In the genomic region with DNA sequence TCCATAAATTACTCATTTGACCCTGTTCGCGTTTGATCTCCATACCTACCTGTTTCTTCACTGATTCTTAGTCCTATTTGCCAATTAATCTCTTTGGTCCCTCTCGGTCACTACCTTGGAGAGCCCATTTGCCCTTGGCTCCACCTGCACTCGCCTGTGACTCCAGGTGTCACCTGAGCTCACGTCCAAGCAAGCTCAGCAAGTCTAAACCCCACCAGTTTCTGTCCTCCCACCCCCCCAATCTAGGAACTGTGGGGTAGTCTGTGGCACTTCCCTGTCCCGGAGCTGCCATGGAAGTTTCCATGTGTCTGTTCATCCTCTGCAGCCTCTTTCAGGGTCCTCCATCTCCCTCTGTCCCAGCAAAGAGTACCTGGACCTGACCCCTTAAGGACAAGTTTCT, we compare ENCODE assay signal across 26 cellular contexts.
"Had no signal": no experiment of that assay in that cellular context is flagged by ENCODE, and none has a peak within 500 bp of the region (broad histone marks: within the 10 kb centered on the region; RNA-seq: fewer than 3 reads in every experiment).

No MANE protein-coding gene starts in this region.

- H3K27ac Mint-ChIP-seq: activated CD4-positive, alpha-beta memory T cell treated with anti-CD3 and anti-CD28 coated beads for 36 hours; activated CD4-positive, alpha-beta T cell treated with anti-CD3 and anti-CD28 coated beads, Interleukin-2, amount 10 ng/mL, durations not matched to agents 7 days and 5 days; activated CD8-positive, alpha-beta memory T cell treated with anti-CD3 and anti-CD28 coated beads, Interleukin-2, amount 10 ng/mL, durations not matched to agents 7 days and 5 days; activated naive CD8-positive, alpha-beta T cell treated with anti-CD3 and anti-CD28 coated beads for 36 hours; activated T-cell treated with anti-CD3 and anti-CD28 coated beads, Interleukin-2, amount 50 U/mL, for 72 hours; activated T-helper 17 cell treated with anti-CD3 and anti-CD28 coated beads, Interleukin-2, amount 50 U/mL, for 72 hours had no signal

- H3K36me3 Mint-ChIP-seq: activated CD4-positive, alpha-beta memory T cell treated with anti-CD3 and anti-CD28 coated beads for 36 hours; activated CD8-positive, alpha-beta memory T cell treated with anti-CD3 and anti-CD28 coated beads, Interleukin-2, amount 10 ng/mL, durations not matched to agents 7 days and 5 days; activated naive CD8-positive, alpha-beta T cell treated with anti-CD3 and anti-CD28 coated beads for 36 hours had no signal

- DNase-seq: activated CD4-positive, alpha-beta memory T cell treated with anti-CD3 and anti-CD28 coated beads for 36 hours; activated CD4-positive, alpha-beta T cell treated with anti-CD3 and anti-CD28 coated beads, Interleukin-2, amount 10 ng/mL, durations not matched to agents 7 days and 5 days; activated CD8-positive, alpha-beta memory T cell treated with anti-CD3 and anti-CD28 coated beads, Interleukin-2, amount 10 ng/mL, durations not matched to agents 7 days and 5 days; activated effector memory CD4-positive, alpha-beta T cell treated with anti-CD3 and anti-CD28 coated beads, Interleukin-2, amount 50 U/mL, for 16 hours; activated naive CD4-positive, alpha-beta T cell; activated naive CD4-positive, alpha-beta T cell treated with anti-CD3 and anti-CD28 coated beads, Interleukin-2, amount 50 U/mL, for 16 hours; activated naive CD8-positive, alpha-beta T cell treated with anti-CD3 and anti-CD28 coated beads for 36 hours; activated T-cell treated with anti-CD3 and anti-CD28 coated beads, Interleukin-2, amount 50 U/mL, for 1 hour; activated T-cell treated with anti-CD3 and anti-CD28 coated beads, Interleukin-2, amount 50 U/mL, for 72 hours; amniotic stem cell; aorta; brain microvascular endothelial cell; central memory CD4-positive, alpha-beta T cell; Karpas-422; KBM-7; NCI-H1105; NCI-H1436; NCI-H1694; NCI-H1930; NCI-H345; NCI-H524 treated with DMSO at 0.1 percent for 48 hours; SHP77; SJCRH30; T1000 had no signal

- H3K4me3 ChIP-seq: SJCRH30, SK-N-MC had no signal

- H3K9me3 ChIP-seq: SJCRH30 had no signal

- H3K36me3 ChIP-seq: brain microvascular endothelial cell, SJCRH30 had no signal

- H3K9me3 Mint-ChIP-seq: activated CD4-positive, alpha-beta memory T cell treated with anti-CD3 and anti-CD28 coated beads for 36 hours; activated CD4-positive, alpha-beta T cell treated with anti-CD3 and anti-CD28 coated beads, Interleukin-2, amount 10 ng/mL, durations not matched to agents 7 days and 5 days; activated T-cell treated with anti-CD3 and anti-CD28 coated beads, Interleukin-2, amount 50 U/mL, for 72 hours; activated T-helper 17 cell treated with anti-CD3 and anti-CD28 coated beads, Interleukin-2, amount 50 U/mL, for 72 hours had no signal

- H3K4me1 ChIP-seq: SJCRH30 had no signal

- H3K27ac ChIP-seq: brain microvascular endothelial cell, SJCRH30, SK-N-MC had no signal

- H3K4me3 Mint-ChIP-seq: activated CD4-positive, alpha-beta memory T cell treated with anti-CD3 and anti-CD28 coated beads for 36 hours; activated CD4-positive, alpha-beta T cell treated with anti-CD3 and anti-CD28 coated beads, Interleukin-2, amount 10 ng/mL, durations not matched to agents 7 days and 5 days; activated CD8-positive, alpha-beta memory T cell treated with anti-CD3 and anti-CD28 coated beads, Interleukin-2, amount 10 ng/mL, durations not matched to agents 7 days and 5 days; activated naive CD8-positive, alpha-beta T cell treated with anti-CD3 and anti-CD28 coated beads for 36 hours; activated T-cell treated with anti-CD3 and anti-CD28 coated beads, Interleukin-2, amount 50 U/mL, for 72 hours; activated T-helper 17 cell treated with anti-CD3 and anti-CD28 coated beads, Interleukin-2, amount 50 U/mL, for 72 hours had no signal
